29 cellular contexts compared by ENCODE assay signal in the genomic region with DNA sequence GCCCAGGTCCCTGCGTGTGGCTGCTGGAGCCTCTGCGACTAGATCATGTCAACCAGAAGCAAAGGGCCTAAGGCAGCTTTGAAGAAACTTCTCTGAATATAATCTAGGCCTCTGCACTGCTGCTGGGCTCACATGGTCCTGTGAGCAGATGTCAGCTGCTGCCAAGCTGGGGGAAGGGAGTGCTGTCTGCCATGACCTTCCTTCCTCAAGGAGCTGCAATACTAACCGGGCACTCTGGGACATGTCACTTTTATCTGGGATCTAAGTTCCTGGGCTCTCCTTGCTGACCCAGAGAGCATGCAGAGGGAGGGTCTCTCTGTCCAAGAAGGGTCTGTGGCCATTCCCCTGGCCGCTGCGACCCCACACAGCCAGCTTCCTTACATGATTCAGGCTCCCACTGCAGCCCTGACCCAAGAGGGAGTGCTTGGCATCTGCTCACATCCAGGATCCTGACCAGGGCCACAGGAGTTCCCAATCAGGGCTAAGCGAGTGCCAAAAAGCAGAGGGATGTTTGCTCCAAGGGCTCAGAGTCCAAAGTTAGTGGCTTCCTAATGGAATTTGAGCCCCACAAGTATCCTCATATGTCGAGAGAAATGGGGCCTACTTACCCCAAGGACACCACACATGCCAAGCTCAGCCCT.
DNase-seq lines count a peak whose midpoint lies in the region; ATAC-seq and TF ChIP-seq lines count a peak whose summit lies in the region.
"Had no signal": no experiment of that assay in that cellular context is flagged by ENCODE, and none has a peak within 500 bp of the region (broad histone marks: within the 10 kb centered on the region; RNA-seq: fewer than 3 reads in every experiment).

No MANE protein-coding gene starts in this region.

- peaks cover 2% of the 10 kb centered on the region for H3K36me3 Mint-ChIP-seq in progenitor cell of endocrine pancreas (ENCODE audit: insufficient read depth)
- H3K36me3 Mint-ChIP-seq: CD14-positive monocyte; stimulated activated memory B cell treated with anti-CD40 and anti-IgM and Interleukin-4, amounts not matched to agents 10 μg/mL and 1 μg/mL and 100 μg/mL, for 72 hours had no signal

- 57% methylated on average over 7 of the region's 7 CpGs for WGBS in right cardiac atrium
- WGBS in thyroid gland, 2 donors = 78% methylated on average over 3 to 7 of the region's 7 CpGs

- TF ChIP-seq CTCF in progenitor cell of endocrine pancreas (IDR thresholded peaks at IDR 0.05; ENCODE audit: unreplicated experiment) (no peak), thyroid gland (IDR thresholded peaks at IDR 0.05) (no peak), GM10248 (IDR thresholded peaks at IDR 0.05; ENCODE audit: control extremely low read depth, extremely low read depth, low read depth, missing control alignments) (no peak)

- H3K27ac ChIP-seq in right cardiac atrium (ENCODE audit: low read length) (peak overlapping the region; percentile 76), thyroid gland (peak overlapping the region in 2 of 3 donors; percentile 3 to 28)
- H3K27ac ChIP-seq: 22Rv1, esophagus squamous epithelium, foreskin keratinocyte, upper lobe of right lung had no signal

- DNase-seq in DMS 273 (lab: John Stamatoyannopoulos, UW; ENCODE audit: unreplicated experiment) (peak; percentile 30), DMS 273 treated with DMSO at 0.1 percent for 48 hours (lab: John Stamatoyannopoulos, UW) (no peak), right cardiac atrium (peak in 1 of 3 donors; percentile 66), progenitor cell of endocrine pancreas (ENCODE audit: low spot score, unreplicated experiment) (no peak), thyroid gland (peak; percentile 82), GM10248 (ENCODE audit: extremely low spot score) (no peak)
- DNase-seq: activated CD4-positive, alpha-beta T cell treated with anti-CD3 and anti-CD28 coated beads, Interleukin-2, amount 50 U/mL, for 48 hours; activated CD4-positive, CD25-positive, alpha-beta regulatory T cell treated with anti-CD3 and anti-CD28 coated beads, Interleukin-2, amount 50 U/mL, for 72 hours; activated naive CD4-positive, alpha-beta T cell; activated naive CD8-positive, alpha-beta T cell treated with anti-CD3 and anti-CD28 coated beads, Interleukin-2, amount 50 U/mL, for 24 hours; Caco-2; central memory CD4-positive, alpha-beta T cell; DMS79; esophagus squamous epithelium; foreskin keratinocyte; mammary epithelial cell; mucosa of descending colon; NCI-H187; NCI-H2171; NCI-H510A treated with DMSO at 0.1 percent for 48 hours; SK-N-SH; upper lobe of right lung had no signal

- ATAC-seq in right cardiac atrium (peak; percentile 55 to 68), esophagus mucosa (no peak), HG02840 (IDR thresholded peaks at IDR 0.05; ENCODE audit: low FRiP score, unreplicated experiment) (no peak)
- ATAC-seq: activated naive CD8-positive, alpha-beta T cell treated with anti-CD3 and anti-CD28 coated beads, Interleukin-2, amount 50 U/mL, for 24 hours; foreskin keratinocyte; GM23338; mucosa of descending colon; stimulated activated memory B cell treated with anti-CD40 and anti-IgM and Interleukin-4, amounts not matched to agents 10 μg/mL and 1 μg/mL and 100 μg/mL, for 72 hours; upper lobe of right lung had no signal

- H3K4me3 ChIP-seq in right cardiac atrium (ENCODE audit: low read length) (no peak overlapping the region), thyroid gland (replicated peaks in 1 of 3) (no peak overlapping the region)
- H3K4me3 ChIP-seq: esophagus squamous epithelium, GM23338, mucosa of descending colon, upper lobe of right lung had no signal

- peak overlapping the region; percentile 5 for H3K27ac Mint-ChIP-seq in progenitor cell of endocrine pancreas
- H3K27ac Mint-ChIP-seq: activated naive CD8-positive, alpha-beta T cell treated with anti-CD3 and anti-CD28 coated beads, Interleukin-2, amount 50 U/mL, for 24 hours; CD14-positive monocyte; GM23338; nephron; stimulated activated memory B cell treated with anti-CD40 and anti-IgM and Interleukin-4, amounts not matched to agents 10 μg/mL and 1 μg/mL and 100 μg/mL, for 72 hours had no signal

- no peaks in the 10 kb centered on the region for H3K4me1 Mint-ChIP-seq in progenitor cell of endocrine pancreas (ENCODE audit: low read depth)
- H3K4me1 Mint-ChIP-seq: activated naive CD8-positive, alpha-beta T cell treated with anti-CD3 and anti-CD28 coated beads, Interleukin-2, amount 50 U/mL, for 24 hours; CD14-positive monocyte; stimulated activated memory B cell treated with anti-CD40 and anti-IgM and Interleukin-4, amounts not matched to agents 10 μg/mL and 1 μg/mL and 100 μg/mL, for 72 hours had no signal

- peaks cover 2% of the 10 kb centered on the region for H3K9me3 Mint-ChIP-seq in progenitor cell of endocrine pancreas (ENCODE audit: low read depth)
- H3K9me3 Mint-ChIP-seq: activated naive CD8-positive, alpha-beta T cell treated with anti-CD3 and anti-CD28 coated beads, Interleukin-2, amount 50 U/mL, for 24 hours; stimulated activated memory B cell treated with anti-CD40 and anti-IgM and Interleukin-4, amounts not matched to agents 10 μg/mL and 1 μg/mL and 100 μg/mL, for 72 hours had no signal

- TF ChIP-seq POLR2A in thyroid gland (IDR thresholded peaks at IDR 0.05) = no peak

- no peaks in the 10 kb centered on the region for H3K36me3 ChIP-seq in thyroid gland
- H3K36me3 ChIP-seq: esophagus squamous epithelium, upper lobe of right lung had no signal

- POLR2A ChIA-PET in GM10248 (lab: Yijun Ruan, JAX) = no interaction called here

- peaks cover 10% of the 10 kb centered on the region for H3K4me1 ChIP-seq in right cardiac atrium (ENCODE audit: control insufficient read depth, insufficient read depth, low read length)
- H3K4me1 ChIP-seq in thyroid gland = no peaks in the 10 kb centered on the region
- H3K4me1 ChIP-seq: Caco-2, esophagus squamous epithelium, foreskin keratinocyte, upper lobe of right lung had no signal

- no peak overlapping the region for H3K4me3 Mint-ChIP-seq in progenitor cell of endocrine pancreas (ENCODE audit: low read depth)
- H3K4me3 Mint-ChIP-seq: activated naive CD8-positive, alpha-beta T cell treated with anti-CD3 and anti-CD28 coated beads, Interleukin-2, amount 50 U/mL, for 24 hours; CD14-positive monocyte; GM23338; nephron; stimulated activated memory B cell treated with anti-CD40 and anti-IgM and Interleukin-4, amounts not matched to agents 10 μg/mL and 1 μg/mL and 100 μg/mL, for 72 hours had no signal

- H3K27me3 ChIP-seq in right cardiac atrium (ENCODE audit: control insufficient read depth, insufficient read depth) = no peaks in the 10 kb centered on the region
- H3K27me3 ChIP-seq in thyroid gland = no peaks in the 10 kb centered on the region
- H3K27me3 ChIP-seq: esophagus squamous epithelium, foreskin keratinocyte, upper lobe of right lung had no signal

- CTCF ChIA-PET in GM10248 (lab: Yijun Ruan, JAX) = interaction anchor here (1.4 to 3.4 kb wide), 2 partner anchors 16 to 113 kb away, joined by 3 to 9 read pairs; no protein-coding TSS in a partner anchor

- intact Hi-C loops in right cardiac atrium (cut with DNase I) = no loop called here
- intact Hi-C loops in thyroid gland (cut with DNase I) = no loop called here

- peaks cover 5% of the 10 kb centered on the region for H3K27me3 Mint-ChIP-seq in progenitor cell of endocrine pancreas
- H3K27me3 Mint-ChIP-seq: activated naive CD8-positive, alpha-beta T cell treated with anti-CD3 and anti-CD28 coated beads, Interleukin-2, amount 50 U/mL, for 24 hours had no signal

- H3K9me3 ChIP-seq in right cardiac atrium (ENCODE audit: control insufficient read depth, low read length) (no peaks in the 10 kb centered on the region), thyroid gland (no peaks in the 10 kb centered on the region)
- H3K9me3 ChIP-seq: esophagus squamous epithelium, mucosa of descending colon, SK-N-SH, upper lobe of right lung had no signal

Comparison
In these comparisons a context has a peak if more than half of its experiments do, and no peak if none do; other contexts are left out.
1. DNase-seq: peak in DMS 273 (single experiment) and thyroid gland (2 of 2); none in DMS 273 treated with DMSO at 0.1 percent for 48 hours (single experiment), progenitor cell of endocrine pancreas (single experiment) and GM10248 (single experiment).
2. ATAC-seq: peak in right cardiac atrium (2 of 2); none in esophagus mucosa (single experiment) and HG02840 (single experiment).